In the genomic region with DNA sequence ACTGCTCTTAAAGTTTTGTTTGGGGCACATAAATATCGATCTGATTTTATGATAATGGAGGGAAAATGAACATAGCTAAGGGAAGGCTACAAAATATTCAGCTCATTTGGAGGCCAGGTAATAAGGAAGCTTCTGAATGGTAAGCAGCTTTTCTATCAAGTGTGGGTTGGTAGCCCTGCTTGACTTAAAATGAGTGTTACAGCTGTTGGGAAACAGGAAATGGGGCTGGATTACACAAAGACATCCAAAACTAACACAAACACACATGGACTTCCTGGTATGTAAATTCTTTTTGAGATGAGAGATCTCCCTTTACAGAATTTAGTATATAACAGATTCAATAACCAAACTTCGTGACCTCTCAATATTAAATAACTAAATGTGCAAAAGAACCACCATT, we compare ENCODE assay signal across 14 cellular contexts. TPM values are rescaled to one million over a fixed set of nuclear protein-coding genes. Genes with fewer than 3 reads are reported as not detected.
DNase-seq lines count a peak whose midpoint lies in the region; ATAC-seq and TF ChIP-seq lines count a peak whose summit lies in the region.
"Had no signal": no experiment of that assay in that cellular context is flagged by ENCODE, and none has a peak within 500 bp of the region (broad histone marks: within the 10 kb centered on the region; RNA-seq: fewer than 3 reads in every experiment).

No MANE protein-coding gene starts in this region.

- no peaks in the 10 kb centered on the region for H3K36me3 Mint-ChIP-seq in T-helper 17 cell (ENCODE audit: low read depth)

- intact Hi-C loops in adrenal gland (cut with DNase I) = no loop called here

- CTCF ChIA-PET in RWPE1 (lab: Yijun Ruan, JAX) = no interaction called here

- no peak for ATAC-seq in T-helper 17 cell
- ATAC-seq: pancreas had no signal

- H3K27ac Mint-ChIP-seq in T-helper 17 cell = no peak overlapping the region

- H3K36me3 ChIP-seq in Peyer's patch (peaks cover 0 to 9% (median 0%) of the 10 kb centered on the region in 3 donors), adrenal gland (replicated peaks in 1 of 2) (peaks cover 0 to 10% of the 10 kb centered on the region in 2 donors)
- H3K36me3 ChIP-seq: pancreas, thoracic aorta had no signal

- POLR2A ChIA-PET in RWPE1 (lab: Yijun Ruan, JAX; ENCODE audit: low non-redundant PET) = no interaction called here

- peak overlapping the region; percentile 15 for H3K4me3 Mint-ChIP-seq in T-helper 17 cell

- peaks cover 4% of the 10 kb centered on the region for H3K4me1 Mint-ChIP-seq in T-helper 17 cell

- WGBS in adrenal gland, 4 donors = 57 to 83% (median 75%) methylated on average over 2 of the region's 2 CpGs

- H3K4me1 ChIP-seq in Peyer's patch (no peaks in the 10 kb centered on the region), adrenal gland (replicated peaks in 1 of 2) (no peaks in the 10 kb centered on the region)

- H3K9me3 ChIP-seq in T-helper 17 cell (ENCODE audit: control insufficient read depth, low read length, poor library complexity, severe bottlenecking) (no peaks in the 10 kb centered on the region), Peyer's patch (no peaks in the 10 kb centered on the region), adrenal gland (replicated peaks in 1 of 3) (no peaks in the 10 kb centered on the region)
- H3K9me3 ChIP-seq: pancreas, thoracic aorta had no signal

- DNase-seq in AG20443 (ENCODE audit: low spot score) (peak; percentile 12), ELR (ENCODE audit: low read depth) (peak; percentile 27), T-helper 17 cell (no peak), iris pigment epithelial cell (ENCODE audit: low read depth) (peak; percentile 80), Peyer's patch (no peak), NCI-H446 (lab: John Stamatoyannopoulos, UW) (no peak), RWPE1 (ENCODE audit: low spot score) (no peak), adrenal gland (no peak)
- DNase-seq: activated CD4-positive, alpha-beta T cell treated with anti-CD3 and anti-CD28 coated beads, Interleukin-2, amount 50 U/mL, for 1 hour; NCI-H345; pancreas had no signal

- H3K27ac ChIP-seq in Peyer's patch (no peak overlapping the region), RWPE1 (no peak overlapping the region), adrenal gland (no peak overlapping the region)
- H3K27ac ChIP-seq: epithelial cell of prostate, pancreas, thoracic aorta had no signal

- TF ChIP-seq CTCF in Peyer's patch (IDR thresholded peaks at IDR 0.05) (no peak), RWPE1 (conservative IDR thresholded peaks at IDR 0.05; ENCODE audit: low read depth) (no peak), adrenal gland (IDR thresholded peaks at IDR 0.05) (no peak)

- H3K27me3 Mint-ChIP-seq in T-helper 17 cell = no peaks in the 10 kb centered on the region

- no peaks in the 10 kb centered on the region for H3K27me3 ChIP-seq in Peyer's patch
- H3K27me3 ChIP-seq in adrenal gland = no peaks in the 10 kb centered on the region
- H3K27me3 ChIP-seq: pancreas had no signal

- TF ChIP-seq POLR2A in Peyer's patch (IDR thresholded peaks at IDR 0.05) = no peak
- no peak for TF ChIP-seq POLR2A in adrenal gland (IDR thresholded peaks at IDR 0.05)

- H3K4me3 ChIP-seq in Peyer's patch (no peak overlapping the region), adrenal gland (no peak overlapping the region)
- H3K4me3 ChIP-seq: pancreas, thoracic aorta had no signal

RNA-seq across cellular contexts. Expression of gene FGF16, which starts 58.0 kb away (rescaled TPM):
- not detected for total RNA-seq in T-helper 17 cell
- not detected for total RNA-seq in Peyer's patch
- under 1 TPM in 2 of 8 donors, not detected in 6; 0.15 to 0.18 TPM for total RNA-seq in adrenal gland
- polyA plus RNA-seq in adrenal gland = not detected
- total RNA-seq: pancreas had no signal
- polyA plus RNA-seq: keratinocyte, pancreas had no signal

Comparison
In these comparisons a context has a peak if more than half of its experiments do, and no peak if none do; other contexts are left out.
1. DNase-seq: peak in AG20443 (single experiment), ELR (single experiment) and iris pigment epithelial cell (single experiment); none in T-helper 17 cell (0 of 3), Peyer's patch (0 of 3), NCI-H446 (0 of 2), RWPE1 (single experiment) and adrenal gland (0 of 7).